ENCODE assay signal across 1 cellular context in the genomic region with DNA sequence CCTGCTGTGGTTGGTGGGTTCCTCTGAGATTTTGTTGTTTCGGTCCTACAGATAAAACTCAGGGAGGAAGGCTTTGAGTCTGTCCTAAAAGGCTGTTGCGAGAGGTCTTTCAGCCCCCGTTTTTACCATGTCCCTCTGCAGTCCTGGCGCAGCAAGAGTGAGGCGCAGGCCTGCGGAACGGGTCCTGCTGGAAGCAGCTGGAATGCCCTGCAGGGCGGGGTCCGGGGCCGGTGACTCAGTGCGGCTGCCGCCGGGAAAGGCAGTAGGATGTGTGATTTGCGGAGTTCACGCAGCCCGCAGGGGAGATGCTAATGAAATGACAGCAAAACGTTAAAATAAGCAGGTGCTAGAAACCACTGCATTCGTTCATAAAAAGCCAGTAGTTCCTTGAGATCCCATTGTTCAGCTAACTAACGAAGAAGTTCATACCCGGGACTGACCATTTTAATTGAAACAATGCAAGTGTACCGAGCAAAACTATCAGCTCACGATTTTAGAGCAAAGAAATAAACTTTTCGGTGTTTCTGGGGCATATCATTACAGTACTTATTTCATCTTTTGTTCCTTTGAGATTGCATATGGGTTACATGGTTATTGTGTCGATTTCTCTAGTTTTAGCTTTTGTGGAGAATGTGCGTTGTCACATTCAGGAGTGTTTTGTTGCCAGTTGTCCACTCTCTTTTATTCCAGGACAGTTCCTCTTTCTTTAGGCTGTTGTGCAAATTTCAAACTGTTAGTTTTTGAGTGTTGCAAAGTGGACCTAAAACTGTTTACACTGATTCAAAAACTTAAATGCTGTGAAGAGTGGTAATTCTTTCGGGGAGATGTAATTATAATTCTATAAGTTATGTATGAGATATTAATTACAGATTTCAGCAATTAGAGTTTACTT.
TF ChIP-seq lines count a peak whose summit lies in the region.

No MANE protein-coding gene starts in this region.

TF ChIP-seq in K562, 482 proteins besides CTCF, POLR2A, EP300 and RAD21 (continued from another document and continues in another):
- no peak for TF ChIP-seq RERE (CRISPR knock-in tag; IDR thresholded peaks at IDR 0.05; ENCODE audit: borderline replicate concordance)
- peak; percentile 86 for TF ChIP-seq ZNF24 (IDR thresholded peaks at IDR 0.05)
- TF ChIP-seq TBP (optimal IDR thresholded peaks at IDR 0.05; ENCODE audit: low read depth, low read length): peak; percentile 72
- no peak for TF ChIP-seq MBD2 (IDR thresholded peaks at IDR 0.05; ENCODE audit: borderline replicate concordance, low read depth)
- peak; percentile 52; the same call in 1 of the 2 replicates for TF ChIP-seq ZNF431 (CRISPR knock-in tag; IDR thresholded peaks at IDR 0.05)
- no peak for TF ChIP-seq SMC3 (conservative IDR thresholded peaks at IDR 0.05; ENCODE audit: insufficient read depth, low read depth, low read length)
- TF ChIP-seq SMARCE1 (IDR thresholded peaks at IDR 0.05): peak; percentile 75
- TF ChIP-seq ZNF639 (CRISPR knock-in tag; conservative IDR thresholded peaks at IDR 0.05 in 1 of 2, IDR thresholded peaks at IDR 0.05 in 1 of 2): no peak
- TF ChIP-seq PRMT5 (CRISPR knock-in tag; IDR thresholded peaks at IDR 0.05): no peak
- no peak for TF ChIP-seq HDAC6 (IDR thresholded peaks at IDR 0.05; ENCODE audit: low read depth, low read length)
- peak; percentile 67; the same call in 1 of the 2 replicates for TF ChIP-seq DPF2 (IDR thresholded peaks at IDR 0.05)
- TF ChIP-seq EHMT2 (IDR thresholded peaks at IDR 0.05): no peak
- no peak for TF ChIP-seq ZKSCAN8 (CRISPR knock-in tag; IDR thresholded peaks at IDR 0.05)
- peak; percentile 62 for TF ChIP-seq POLR2B (IDR thresholded peaks at IDR 0.05; ENCODE audit: low read depth, partially characterized antibody)
- TF ChIP-seq, protein P1, sequence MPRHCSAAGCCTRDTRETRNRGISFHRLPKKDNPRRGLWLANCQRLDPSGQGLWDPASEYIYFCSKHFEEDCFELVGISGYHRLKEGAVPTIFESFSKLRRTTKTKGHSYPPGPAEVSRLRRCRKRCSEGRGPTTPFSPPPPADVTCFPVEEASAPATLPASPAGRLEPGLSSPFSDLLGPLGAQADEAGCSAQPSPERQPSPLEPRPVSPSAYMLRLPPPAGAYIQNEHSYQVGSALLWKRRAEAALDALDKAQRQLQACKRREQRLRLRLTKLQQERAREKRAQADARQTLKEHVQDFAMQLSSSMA (CRISPR knock-in tag; IDR thresholded peaks at IDR 0.05): no peak
- peak; percentile 99 for TF ChIP-seq HNRNPLL (IDR thresholded peaks at IDR 0.05; ENCODE audit: low read depth, low read length, poor library complexity, severe bottlenecking)
- TF ChIP-seq TEAD4 (IDR thresholded peaks at IDR 0.05; ENCODE audit: low read length): peak; percentile 76
- peak; percentile 89; the same call in 1 of the 2 replicates for TF ChIP-seq TEAD4 (CRISPR knock-in tag; IDR thresholded peaks at IDR 0.05; ENCODE audit: borderline replicate concordance)
- TF ChIP-seq ZNF511 (CRISPR knock-in tag; IDR thresholded peaks at IDR 0.05): peak; percentile 86; the same call in 1 of the 2 replicates
- no peak for TF ChIP-seq ZNF347 (CRISPR knock-in tag; IDR thresholded peaks at IDR 0.05; ENCODE audit: low read depth)
- peak; percentile 13; the same call in 1 of the 2 replicates for TF ChIP-seq GTF2F1 (IDR thresholded peaks at IDR 0.05; ENCODE audit: low read depth, low read length)
- no peak for TF ChIP-seq CREB3L1 (IDR thresholded peaks at IDR 0.05; ENCODE audit: borderline replicate concordance, low read depth)
- peak; percentile 18; the same call in 1 of the 2 replicates for TF ChIP-seq ZNF609 (CRISPR knock-in tag; IDR thresholded peaks at IDR 0.05; ENCODE audit: borderline replicate concordance)
- peak; percentile 98 for TF ChIP-seq TFAP4 (CRISPR knock-in tag; IDR thresholded peaks at IDR 0.05; ENCODE audit: borderline replicate concordance)
- 0 out of 2 replicates have a peak, but pooled peaks have one; percentile 10 for TF ChIP-seq CBFA2T3 (IDR thresholded peaks at IDR 0.05)
- TF ChIP-seq ZNF217 (CRISPR knock-in tag; IDR thresholded peaks at IDR 0.05): 0 out of 2 replicates have a peak, but pooled peaks have one; percentile 42
- peak; percentile 17; the same call in 1 of the 2 replicates for TF ChIP-seq RNF2 (IDR thresholded peaks at IDR 0.05)
- no peak for TF ChIP-seq C11orf30 (IDR thresholded peaks at IDR 0.05; ENCODE audit: low read depth)
- no peak for TF ChIP-seq POLR3G (IDR thresholded peaks at IDR 0.05; ENCODE audit: extremely low read depth, insufficient read length, insufficient replicate concordance)
- peak; percentile 52; the same call in 1 of the 2 replicates for TF ChIP-seq CREB1 (IDR thresholded peaks at IDR 0.05)
- TF ChIP-seq CREB1 (CRISPR knock-in tag; IDR thresholded peaks at IDR 0.05): peak; percentile 50; the same call in 1 of the 2 replicates
- TF ChIP-seq CCNT2 (IDR thresholded peaks at IDR 0.05; ENCODE audit: borderline replicate concordance, extremely low read depth, insufficient read length, low read depth, low read length): peak; percentile 41
- peak; percentile 86 to 88 for TF ChIP-seq SIN3A (IDR thresholded peaks at IDR 0.05; ENCODE audit: borderline replicate concordance in 2 of 2, control insufficient read depth in 1 of 2, low read depth in 2 of 2, low read length in 2 of 2)
- peak; percentile 62; the same call in 1 of the 2 replicates for TF ChIP-seq ZBTB17 (CRISPR knock-in tag; IDR thresholded peaks at IDR 0.05)
- TF ChIP-seq FOXP4 (CRISPR knock-in tag; IDR thresholded peaks at IDR 0.05; ENCODE audit: borderline replicate concordance): peak; percentile 88; the same call in 1 of the 2 replicates
- 0 out of 2 replicates have a peak, but pooled peaks have one; percentile 15 for TF ChIP-seq OTX1 (CRISPR knock-in tag; IDR thresholded peaks at IDR 0.05)
- TF ChIP-seq PML (IDR thresholded peaks at IDR 0.05; ENCODE audit: low read length): no peak
- no peak for TF ChIP-seq BACH1 (tag; IDR thresholded peaks at IDR 0.05)
- no peak for TF ChIP-seq ADNP (tag; IDR thresholded peaks at IDR 0.05)
- TF ChIP-seq POLR2AphosphoS5 (IDR thresholded peaks at IDR 0.05; ENCODE audit: control insufficient read depth, insufficient read depth, low read depth, low read length): peak; percentile 52; the same call in 1 of the 2 replicates
- no peak for TF ChIP-seq NRF1 (conservative IDR thresholded peaks at IDR 0.05 in 1 of 2, IDR thresholded peaks at IDR 0.05 in 1 of 2)
